Comparison of ENCODE assay signal across 11 cellular contexts in the genomic region with DNA sequence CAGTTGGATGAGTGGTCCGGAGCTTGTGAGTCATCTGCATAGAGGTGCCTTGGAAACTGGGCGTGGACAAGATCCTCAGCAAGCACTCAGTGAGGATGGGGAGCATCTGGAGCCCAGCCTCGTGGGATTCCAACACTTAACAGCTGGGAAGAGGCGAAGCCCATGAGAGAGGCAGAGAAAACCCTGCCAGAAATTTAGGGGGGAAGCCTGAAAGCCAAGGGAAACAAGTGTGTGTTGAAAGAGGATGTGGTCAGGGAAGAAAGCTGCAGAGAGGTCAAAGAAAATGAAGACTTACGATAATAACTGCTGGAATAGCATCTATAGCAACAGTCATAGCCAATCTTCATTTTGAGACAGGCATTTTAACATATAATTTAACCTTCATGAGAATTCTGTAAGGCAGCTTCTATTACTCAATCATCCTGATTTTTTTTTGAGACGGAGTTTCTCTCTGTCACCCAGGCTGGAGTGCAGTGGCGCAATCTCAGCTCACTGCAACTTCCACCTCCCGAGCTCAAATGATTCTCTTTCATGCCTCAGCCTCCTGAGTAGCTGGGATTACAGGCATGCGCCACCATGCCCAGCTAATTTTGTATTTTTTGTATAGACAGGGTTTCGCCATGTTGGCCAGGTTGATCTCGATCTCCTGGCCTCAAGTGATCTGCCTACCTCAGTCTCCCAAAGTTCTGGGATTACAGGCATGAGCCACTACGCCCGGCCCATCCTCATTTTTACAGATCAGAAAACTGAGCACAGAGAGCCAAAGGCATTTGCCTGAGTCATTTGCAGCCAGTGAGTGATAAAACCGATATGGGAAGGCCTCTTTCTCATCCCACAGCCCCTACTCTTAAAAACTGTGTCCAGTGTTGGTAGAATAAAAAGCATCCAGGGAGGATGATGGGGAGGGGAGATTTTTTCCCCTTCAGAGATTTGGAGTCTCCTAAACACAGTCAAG.
A peak's percentile ranks its signal among the peaks of the same experiment; 100 is the strongest.
DNase-seq lines count a peak whose midpoint lies in the region; ATAC-seq and TF ChIP-seq lines count a peak whose summit lies in the region.
"Had no signal": no experiment of that assay in that cellular context is flagged by ENCODE, and none has a peak within 500 bp of the region (broad histone marks: within the 10 kb centered on the region; RNA-seq: fewer than 3 reads in every experiment).

No MANE protein-coding gene starts in this region.

- no peak overlapping the region for H2AFZ ChIP-seq in osteoblast (ENCODE audit: low read length)

- no peaks in the 10 kb centered on the region for H3K27me3 ChIP-seq in osteoblast (ENCODE audit: insufficient read depth, low read length)

- H3K36me3 ChIP-seq in osteoblast (ENCODE audit: insufficient read depth, low read length), result no peaks in the 10 kb centered on the region

- peak overlapping the region; percentile 89 for H3K27ac ChIP-seq in osteoblast (ENCODE audit: low read depth, low read length)

- peak; percentile 97 for DNase-seq in ELR (ENCODE audit: low read depth)
- peak; percentile 82 to 92 for DNase-seq in NOMO-1 (lab: John Stamatoyannopoulos, UW; ENCODE audit: unreplicated experiment in 2 of 2)
- DNase-seq in epidermal melanocyte (ENCODE audit: insufficient read length, low spot score), result peak; percentile 41
- peak; percentile 73 for DNase-seq in osteoblast (ENCODE audit: insufficient read length, low spot score, missing footprints)
- DNase-seq in DMS 273 (lab: John Stamatoyannopoulos, UW; ENCODE audit: unreplicated experiment), result no peak
- no peak for DNase-seq in DMS79 (lab: John Stamatoyannopoulos, UW)
- DNase-seq: activated CD8-positive, alpha-beta T cell treated with anti-CD3 and anti-CD28 coated beads, Interleukin-2, amount 10 ng/mL, durations not matched to agents 7 days and 5 days; NCI-H2081; SHP77 treated with DMSO at 0.1 percent for 48 hours had no signal

- no peaks in the 10 kb centered on the region for H3K9me3 ChIP-seq in osteoblast (ENCODE audit: low read depth, low read length)

- no peaks in the 10 kb centered on the region for H3K79me2 ChIP-seq in osteoblast (ENCODE audit: insufficient read depth, low read length)

- H4K20me1 ChIP-seq in osteoblast (ENCODE audit: insufficient read depth, low read length), result no peaks in the 10 kb centered on the region

- H3K4me1 ChIP-seq in osteoblast (ENCODE audit: insufficient read depth, low read length), result peaks cover 20% of the 10 kb centered on the region

- peak overlapping the region; percentile 48 for H3K4me2 ChIP-seq in osteoblast (ENCODE audit: insufficient read depth, low read length)

- no peak overlapping the region for H3K4me3 ChIP-seq in osteoblast (ENCODE audit: insufficient read depth, low read length)

- TF ChIP-seq CTCF in osteoblast (IDR thresholded peaks at IDR 0.05; ENCODE audit: extremely low read depth, low read depth, low read length), result no peak

- no peak for ATAC-seq in HG02885 (IDR thresholded peaks at IDR 0.05; ENCODE audit: poor library complexity, unreplicated experiment)
- no peak for ATAC-seq in GM21529 (IDR thresholded peaks at IDR 0.05; ENCODE audit: unreplicated experiment)
- ATAC-seq: activated CD8-positive, alpha-beta T cell treated with anti-CD3 and anti-CD28 coated beads, Interleukin-2, amount 10 ng/mL, durations not matched to agents 7 days and 5 days had no signal

Comparison
In these comparisons a context has a peak if more than half of its experiments do, and no peak if none do; other contexts are left out.
1. DNase-seq: peak in ELR (single experiment), NOMO-1 (2 of 2), epidermal melanocyte (single experiment) and osteoblast (single experiment); none in DMS 273 (single experiment) and DMS79 (single experiment).